In the genomic region with DNA sequence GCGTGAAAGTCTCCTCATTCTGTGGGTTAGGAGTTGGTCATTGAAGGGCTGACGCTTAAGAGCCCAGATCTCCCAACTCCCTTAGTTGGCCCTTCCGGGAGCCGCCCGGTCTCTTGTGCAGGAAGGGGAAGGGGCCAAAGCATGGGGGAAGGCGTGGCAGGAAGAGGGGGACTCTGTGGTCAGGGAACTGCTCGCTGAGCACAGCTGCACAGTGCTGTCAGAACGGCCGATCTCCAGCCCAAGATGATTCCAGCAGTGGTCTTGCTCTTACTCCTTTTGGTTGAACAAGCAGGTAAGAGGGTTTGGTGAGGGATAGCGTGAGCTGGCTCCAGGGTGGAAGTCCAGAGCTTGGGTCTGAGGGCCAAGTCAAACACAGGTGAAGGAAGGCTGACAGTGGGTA, we compare ENCODE assay signal across 9 cellular contexts. TPM values are rescaled to one million over a fixed set of nuclear protein-coding genes. Genes with fewer than 3 reads are reported as not detected.
DNase-seq lines count a peak whose midpoint lies in the region; ATAC-seq and TF ChIP-seq lines count a peak whose summit lies in the region.
"Had no signal": no experiment of that assay in that cellular context is flagged by ENCODE, and none has a peak within 500 bp of the region (broad histone marks: within the 10 kb centered on the region; RNA-seq: fewer than 3 reads in every experiment).

A gene (plus strand): TSS at position 217 of the 400 bp plus-strand sequence. CDS start 27 bp downstream, at position 244.

- H3K9ac ChIP-seq in colonic mucosa (ENCODE audit: low read depth in 2 of 2, low read length in 2 of 2): peak within 1 kb of the TSS in 1 of 2 donors; percentile 33

- no peaks in the 10 kb centered on the region for H3K9me3 Mint-ChIP-seq in activated T-cell treated with anti-CD3 and anti-CD28 coated beads, Interleukin-2, amount 50 U/mL, for 72 hours

- ATAC-seq in activated T-cell treated with anti-CD3 and anti-CD28 coated beads, Interleukin-2, amount 50 U/mL, for 72 hours (replicated peaks in 1 of 2): no peak
- ATAC-seq in GM18858 (IDR thresholded peaks at IDR 0.05; ENCODE audit: unreplicated experiment): no peak

- H3K27me3 Mint-ChIP-seq in activated T-cell treated with anti-CD3 and anti-CD28 coated beads, Interleukin-2, amount 50 U/mL, for 72 hours (ENCODE audit: low read depth): no peaks in the 10 kb centered on the region

- intact Hi-C loops in colonic mucosa (cut with DNase I): no loop called here

- H3K27me3 ChIP-seq in colonic mucosa: no peaks in the 10 kb centered on the region

- H3K27ac ChIP-seq in colonic mucosa (peak within 1 kb of the TSS; percentile 40), urinary bladder (ENCODE audit: low read depth) (no peak within 1 kb of the TSS)

- H3K36me3 ChIP-seq in colonic mucosa (peaks cover 21% of the 10 kb centered on the region), urinary bladder (ENCODE audit: insufficient read depth) (peaks cover 3% of the 10 kb centered on the region)

- H3K4me3 ChIP-seq in colonic mucosa (peak within 1 kb of the TSS; percentile 9), urinary bladder (ENCODE audit: low read depth, low read length) (no peak within 1 kb of the TSS)

- H3K27ac Mint-ChIP-seq in activated T-cell treated with anti-CD3 and anti-CD28 coated beads, Interleukin-2, amount 50 U/mL, for 72 hours: peak within 1 kb of the TSS; percentile 17

- DNase-seq in activated T-cell treated with anti-CD3 and anti-CD28 coated beads, Interleukin-2, amount 50 U/mL, for 72 hours: no peak
- DNase-seq in activated T-cell treated with anti-CD3 and anti-CD28 coated beads for 4 hours (no peak), colonic mucosa (peak; percentile 37), mucosa of gallbladder (ENCODE audit: low spot score) (peak; percentile 29), NCI-H526 treated with DMSO at 0.1 percent for 48 hours (lab: John Stamatoyannopoulos, UW) (no peak), occipital lobe (lab: John Stamatoyannopoulos, UW) (no peak)

- no peaks in the 10 kb centered on the region for H3K9me3 ChIP-seq in colonic mucosa

- peak within 1 kb of the TSS in 1 of 2 donors; percentile 18 for H3K4me3 Mint-ChIP-seq in activated T-cell treated with anti-CD3 and anti-CD28 coated beads, Interleukin-2, amount 50 U/mL, for 72 hours

- no peak for TF ChIP-seq CTCF in colonic mucosa (IDR thresholded peaks at IDR 0.05)

- peaks cover 9 to 20% of the 10 kb centered on the region in 2 donors for H3K36me3 Mint-ChIP-seq in activated T-cell treated with anti-CD3 and anti-CD28 coated beads, Interleukin-2, amount 50 U/mL, for 72 hours (ENCODE audit: insufficient read depth in 2 of 2)

- H3K4me1 Mint-ChIP-seq in activated T-cell treated with anti-CD3 and anti-CD28 coated beads, Interleukin-2, amount 50 U/mL, for 72 hours (ENCODE audit: low read depth): peaks cover 40% of the 10 kb centered on the region

- WGBS in urinary bladder: 78% methylated on average over 10 of the region's 10 CpGs

- H3K4me1 ChIP-seq in colonic mucosa (no peaks in the 10 kb centered on the region), urinary bladder (ENCODE audit: insufficient read depth) (no peaks in the 10 kb centered on the region)

RNA-seq across cellular contexts. Expression of the gene that starts here (rescaled TPM):
- 1 to 10 TPM; 1.8 to 3.7 TPM for total RNA-seq in activated T-cell treated with anti-CD3 and anti-CD28 coated beads, Interleukin-2, amount 50 U/mL, for 72 hours
- total RNA-seq in colonic mucosa (10 to 100 TPM in 1 of 2 donors, 1 to 10 TPM in 1; 6.6 to 16.0 TPM), mucosa of gallbladder (31.5 TPM), urinary bladder (15.9 TPM), occipital lobe (1.6 TPM)
- polyA plus RNA-seq in urinary bladder: 161 TPM
- total RNA-seq: M059J had no signal

Comparison
In these comparisons a context has a peak if more than half of its experiments do, and no peak if none do; other contexts are left out.
1. DNase-seq: peak in colonic mucosa (single experiment) and mucosa of gallbladder (single experiment); none in activated T-cell treated with anti-CD3 and anti-CD28 coated beads, Interleukin-2, amount 50 U/mL, for 72 hours (0 of 2), activated T-cell treated with anti-CD3 and anti-CD28 coated beads for 4 hours (single experiment), NCI-H526 treated with DMSO at 0.1 percent for 48 hours (single experiment) and occipital lobe (single experiment).